8 cellular contexts compared by ENCODE assay signal in the genomic region with DNA sequence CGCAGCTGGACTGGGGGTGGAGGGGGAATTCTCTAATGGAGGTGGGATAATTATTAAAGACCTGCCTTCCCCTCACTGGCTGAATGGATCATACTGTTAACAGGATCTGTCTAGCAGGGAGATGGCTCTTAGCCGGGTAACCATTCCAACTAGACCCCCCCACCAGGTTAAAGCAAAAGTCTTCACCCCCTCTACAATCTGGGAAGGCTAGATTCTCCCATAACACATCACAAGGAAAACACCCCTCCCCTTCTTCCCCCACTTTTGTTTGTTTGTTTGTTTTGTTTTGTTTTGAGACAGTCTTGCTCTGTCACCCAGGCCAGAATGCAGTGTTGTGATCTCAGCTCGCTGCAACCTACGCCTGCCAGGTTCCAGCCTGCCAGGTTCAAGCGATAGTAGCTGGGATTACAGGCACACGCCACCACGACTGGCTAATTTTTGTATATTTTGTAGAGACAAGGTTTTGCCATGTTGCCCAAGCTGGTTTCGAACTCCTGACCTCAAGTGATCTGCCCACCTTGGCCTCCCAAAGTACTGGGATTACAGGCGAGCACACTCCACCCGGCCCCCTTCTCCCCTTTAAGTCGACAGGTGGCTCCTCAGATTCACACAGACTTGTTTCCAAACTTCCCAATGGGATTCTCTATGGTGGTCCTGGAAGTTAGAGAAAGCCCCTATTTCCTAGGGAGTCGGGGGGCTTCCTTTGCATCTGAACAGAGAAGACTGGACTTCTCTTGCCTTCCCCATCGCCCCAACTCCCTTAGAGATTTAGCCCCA. TPM values are rescaled to one million over a fixed set of nuclear protein-coding genes. Genes with fewer than 3 reads are reported as not detected.
DNase-seq lines count a peak whose midpoint lies in the region; ATAC-seq and TF ChIP-seq lines count a peak whose summit lies in the region.

No MANE protein-coding gene starts in this region.

- peak overlapping the region; percentile 77 for H3K4me3 ChIP-seq in AG04449 (ENCODE audit: low read depth, low read length)
- H3K4me3 ChIP-seq in Karpas-422 (ENCODE audit: low read length) = peak overlapping the region; percentile 74
- peak overlapping the region; percentile 88 to 96 for H3K4me3 ChIP-seq in muscle layer of colon (ENCODE audit: low read depth in 1 of 2, low read length in 2 of 2)

- H2AFZ ChIP-seq in Karpas-422 (ENCODE audit: low read length) = no peak overlapping the region

- peaks cover 7% of the 10 kb centered on the region; the same call in 1 of the 2 replicates for H4K20me1 ChIP-seq in Karpas-422 (ENCODE audit: insufficient read depth, low read depth, low read length)

- no peaks in the 10 kb centered on the region for H3K27me3 Mint-ChIP-seq in chondrocyte (ENCODE audit: low read depth)

- DNase-seq in AG04449 (ENCODE audit: low read depth, low spot score) = no peak
- DNase-seq in Karpas-422 = peak; percentile 44
- DNase-seq in chondrocyte (ENCODE audit: low spot score) = no peak
- no peak for DNase-seq in NCI-H2196 treated with DMSO at 0.1 percent for 48 hours (lab: John Stamatoyannopoulos, UW; ENCODE audit: unreplicated experiment)
- no peak for DNase-seq in NCI-H2171 treated with DMSO at 0.1 percent for 48 hours (lab: John Stamatoyannopoulos, UW)

- H3K4me2 ChIP-seq in Karpas-422 (ENCODE audit: low read depth, low read length, poor library complexity, severe bottlenecking) = peak overlapping the region; percentile 79

- peak overlapping the region; percentile 91 for H3K27ac Mint-ChIP-seq in chondrocyte (ENCODE audit: unreplicated experiment)

- peaks cover 14% of the 10 kb centered on the region for H3K79me2 ChIP-seq in Karpas-422 (ENCODE audit: low read length)

- H3K27me3 ChIP-seq in Karpas-422 (ENCODE audit: low read length) = no peaks in the 10 kb centered on the region
- no peaks in the 10 kb centered on the region for H3K27me3 ChIP-seq in muscle layer of colon (ENCODE audit: control insufficient read depth in 1 of 2, insufficient read depth in 2 of 2, low read length in 2 of 2)

- peaks cover 12% of the 10 kb centered on the region; the same call in 1 of the 2 replicates for H3K36me3 ChIP-seq in Karpas-422 (ENCODE audit: insufficient read depth, low read length)
- H3K36me3 ChIP-seq in muscle layer of colon (ENCODE audit: insufficient read depth, low read length) = peaks cover 14% of the 10 kb centered on the region

- no peaks in the 10 kb centered on the region for H3K9me3 ChIP-seq in Karpas-422 (ENCODE audit: low read length)
- no peaks in the 10 kb centered on the region for H3K9me3 ChIP-seq in muscle layer of colon (ENCODE audit: low read length)

- peaks cover 8% of the 10 kb centered on the region for H3K36me3 Mint-ChIP-seq in chondrocyte (ENCODE audit: low read depth)

- H3K27ac ChIP-seq in Karpas-422 (ENCODE audit: low read length) (no peak overlapping the region), muscle layer of colon (ENCODE audit: low read depth, low read length) (peak overlapping the region; percentile 66)

- peaks cover 69% of the 10 kb centered on the region for H3K4me1 ChIP-seq in Karpas-422 (ENCODE audit: low read length)
- H3K4me1 ChIP-seq in muscle layer of colon (ENCODE audit: insufficient read depth, low read length) = peaks cover 47% of the 10 kb centered on the region

- ATAC-seq in GM19452 (IDR thresholded peaks at IDR 0.05; ENCODE audit: unreplicated experiment) (no peak), HG02885 (IDR thresholded peaks at IDR 0.05; ENCODE audit: poor library complexity, unreplicated experiment) (no peak)

- no peaks in the 10 kb centered on the region for H3K9me3 Mint-ChIP-seq in chondrocyte (ENCODE audit: low read depth)

- POLR2A ChIA-PET in AG04449 (lab: Yijun Ruan, JAX) = interaction anchor here (1.1 kb wide), 1 partner anchor 53 kb away, joined by 3 read pairs; no protein-coding TSS in a partner anchor

- H3K4me3 Mint-ChIP-seq in chondrocyte (ENCODE audit: unreplicated experiment) = peak overlapping the region; percentile 94

- peak overlapping the region; percentile 75 for H3K9ac ChIP-seq in Karpas-422 (ENCODE audit: low read length)
- H3K9ac ChIP-seq in muscle layer of colon (ENCODE audit: low read length) = peak overlapping the region; percentile 86

- CTCF ChIA-PET in AG04449 (lab: Yijun Ruan, JAX) = interaction anchor here (0.7 to 4.2 kb wide), 7 partner anchors 8 to 138 kb away, joined by 3 to 94 read pairs (median 5); partner anchors contain the start of gene RBMS2

- no peaks in the 10 kb centered on the region for H3K9me2 ChIP-seq in Karpas-422 (replicated peaks; ENCODE audit: insufficient read depth, low read length)

- TF ChIP-seq CTCF in AG04449 (IDR thresholded peaks at IDR 0.05; ENCODE audit: insufficient read depth, low read length, missing control alignments) (no peak), chondrocyte (IDR thresholded peaks at IDR 0.05) (no peak)

- H3K4me1 Mint-ChIP-seq in chondrocyte (ENCODE audit: low read depth) = peaks cover 66% of the 10 kb centered on the region

RNA-seq across cellular contexts. Expression of gene BAZ2A, which starts 3.5 kb away (rescaled TPM):
- total RNA-seq in Karpas-422 (2014; rRNA removed; shearing (Covaris generic); ENCODE audit: low replicate concordance) = 43.1 and 48.7 TPM in 2 replicates
- 65.2 to 72.8 TPM (median 71.2 TPM) in 3 replicates for total RNA-seq in chondrocyte

RNA-seq across cellular contexts. Expression of gene ATP5F1B, which starts 12.1 kb away (rescaled TPM):
- total RNA-seq in Karpas-422 (2014; rRNA removed; shearing (Covaris generic); ENCODE audit: low replicate concordance) = 520 and 674 TPM in 2 replicates
- total RNA-seq in chondrocyte = 380 to 467 TPM (median 398 TPM) in 3 replicates

RNA-seq across cellular contexts. Expression of gene PTGES3, which starts 54.4 kb away (rescaled TPM):
- total RNA-seq in Karpas-422 (2014; rRNA removed; shearing (Covaris generic); ENCODE audit: low replicate concordance) = 49.4 and 126 TPM in 2 replicates
- 123 to 156 TPM (median 127 TPM) in 3 replicates for total RNA-seq in chondrocyte
